2 cellular contexts compared by ENCODE assay signal in genomic region chr6:168550326-168550725, GRCh38.
TF ChIP-seq lines count a peak whose summit lies in the region.

No MANE protein-coding gene starts in this region.

TF ChIP-seq in SK-N-SH, 30 proteins besides CTCF, POLR2A, EP300 and RAD21 (continued from another document):
- TF ChIP-seq, protein P1, sequence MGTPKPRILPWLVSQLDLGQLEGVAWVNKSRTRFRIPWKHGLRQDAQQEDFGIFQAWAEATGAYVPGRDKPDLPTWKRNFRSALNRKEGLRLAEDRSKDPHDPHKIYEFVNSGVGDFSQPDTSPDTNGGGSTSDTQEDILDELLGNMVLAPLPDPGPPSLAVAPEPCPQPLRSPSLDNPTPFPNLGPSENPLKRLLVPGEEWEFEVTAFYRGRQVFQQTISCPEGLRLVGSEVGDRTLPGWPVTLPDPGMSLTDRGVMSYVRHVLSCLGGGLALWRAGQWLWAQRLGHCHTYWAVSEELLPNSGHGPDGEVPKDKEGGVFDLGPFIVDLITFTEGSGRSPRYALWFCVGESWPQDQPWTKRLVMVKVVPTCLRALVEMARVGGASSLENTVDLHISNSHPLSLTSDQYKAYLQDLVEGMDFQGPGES (IDR thresholded peaks at IDR 0.05; ENCODE audit: low read depth, low read length): no peak
- TF ChIP-seq NFIC (IDR thresholded peaks at IDR 0.05; ENCODE audit: borderline replicate concordance) (no peak), FOXJ3 (CRISPR knock-in tag; IDR thresholded peaks at IDR 0.05) (no peak)

TF ChIP-seq in Ishikawa, 13 proteins besides CTCF, POLR2A, EP300 and RAD21 (continued from another document):
- TF ChIP-seq REST (IDR thresholded peaks at IDR 0.05; ENCODE audit: low read depth): no peak
- no peak for TF ChIP-seq YY1 (IDR thresholded peaks at IDR 0.05; ENCODE audit: low read depth)
- no peak for TF ChIP-seq CEBPB (IDR thresholded peaks at IDR 0.05)
- no peak for TF ChIP-seq USF1 (IDR thresholded peaks at IDR 0.05)
- TF ChIP-seq ZBTB7A (IDR thresholded peaks at IDR 0.05; ENCODE audit: low read depth): no peak
- no peak for TF ChIP-seq TAF1 (IDR thresholded peaks at IDR 0.05; ENCODE audit: low read depth)
TF ChIP-seq in Ishikawa: peak in this region for 1.
